ENCODE assay signal across 10 cellular contexts in the genomic region with DNA sequence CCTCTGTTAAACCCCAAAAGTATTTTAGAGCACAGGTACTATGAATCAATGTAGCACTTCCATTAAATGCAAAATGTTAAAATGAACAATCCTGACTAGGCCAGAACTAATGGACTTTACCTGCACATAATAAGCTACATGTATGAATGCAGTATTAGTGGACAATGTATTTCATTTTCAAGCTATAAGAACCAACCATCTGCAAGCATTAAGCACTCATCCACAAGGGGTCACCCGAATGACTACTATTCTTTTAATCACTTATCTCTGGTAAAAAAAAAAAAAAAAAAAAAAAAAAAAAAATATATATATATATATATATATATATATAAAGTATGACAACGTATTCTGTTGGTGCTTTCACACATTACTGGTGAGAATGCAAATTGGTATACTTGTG. TPM values are rescaled to one million over a fixed set of nuclear protein-coding genes. Genes with fewer than 3 reads are reported as not detected.
DNase-seq lines count a peak whose midpoint lies in the region; ATAC-seq, FAIRE-seq and TF ChIP-seq lines count a peak whose summit lies in the region.
"Had no signal": no experiment of that assay in that cellular context is flagged by ENCODE, and none has a peak within 500 bp of the region (broad histone marks: within the 10 kb centered on the region; RNA-seq: fewer than 3 reads in every experiment).

No MANE protein-coding gene starts in this region.

- TF ChIP-seq CTCF in BE2C (IDR thresholded peaks at IDR 0.05; ENCODE audit: low read depth, low read length) (peak; percentile 20), GM12865 (IDR thresholded peaks at IDR 0.05; ENCODE audit: insufficient read depth, low read depth, low read length, missing control alignments) (peak; percentile 19), fibroblast of the aortic adventitia (IDR thresholded peaks at IDR 0.05; ENCODE audit: insufficient read depth, low read length) (peak; percentile 16)

- ATAC-seq in GM19023 (IDR thresholded peaks at IDR 0.05; ENCODE audit: unreplicated experiment): no peak
- no peak for ATAC-seq in GM18858 (IDR thresholded peaks at IDR 0.05; ENCODE audit: unreplicated experiment)

- H3K4me3 ChIP-seq in BE2C (ENCODE audit: low read depth, low read length) (no peak overlapping the region), GM12865 (ENCODE audit: low read depth, low read length) (no peak overlapping the region), fibroblast of the aortic adventitia (ENCODE audit: low read depth, low read length) (no peak overlapping the region)

- no peak for FAIRE-seq in frontal cortex (lab: Jason Lieb, UNC)

- no peak for DNase-seq in BE2C
- peak; percentile 66 for DNase-seq in GM12865 (ENCODE audit: low read depth)
- peak; percentile 13 for DNase-seq in SW480 (ENCODE audit: low spot score)
- peak; percentile 59 for DNase-seq in fibroblast of the aortic adventitia (ENCODE audit: low read depth)
- no peak for DNase-seq in LoVo (ENCODE audit: low spot score)
- no peak for DNase-seq in frontal cortex (ENCODE audit: low spot score in 2 of 2)
- DNase-seq: activated CD4-positive, alpha-beta memory T cell treated with anti-CD3 and anti-CD28 coated beads, Interleukin-2, amount 10 ng/mL, durations not matched to agents 7 days and 5 days; NCI-H1694 had no signal

- no peaks in the 10 kb centered on the region for H3K27me3 ChIP-seq in BE2C

- no peaks in the 10 kb centered on the region for H3K9me3 ChIP-seq in BE2C

- H3K36me3 ChIP-seq in BE2C: no peaks in the 10 kb centered on the region

- H3K4me1 ChIP-seq in BE2C: no peaks in the 10 kb centered on the region

RNA-seq across cellular contexts. Expression of a gene that starts 7.2 kb away (rescaled TPM):
- 44.6 TPM for polyA plus RNA-seq in BE2C (2012; ENCODE audit: insufficient read depth, insufficient read length, low read depth)
- 69.9 and 99.8 TPM in 2 replicates for total RNA-seq in fibroblast of the aortic adventitia (ENCODE audit: low replicate concordance)
- total RNA-seq in frontal cortex: 179 TPM

Comparison
In these comparisons a context has a peak if more than half of its experiments do, and no peak if none do; other contexts are left out.
1. DNase-seq: peak in GM12865 (single experiment), SW480 (single experiment) and fibroblast of the aortic adventitia (single experiment); none in BE2C (single experiment), LoVo (single experiment) and frontal cortex (0 of 2).
2. Peak in every context shown above with its lines, with median percentiles within 50 percentile points of each other: CTCF ChIP-seq.